Comparison of ENCODE assay signal across 24 cellular contexts in genomic region chr13:77760893-77761292, GRCh38.
A peak's percentile ranks its signal among the peaks of the same experiment; 100 is the strongest.
DNase-seq lines count a peak whose midpoint lies in the region; ATAC-seq and TF ChIP-seq lines count a peak whose summit lies in the region.
"Had no signal": no experiment of that assay in that cellular context is flagged by ENCODE, and none has a peak within 500 bp of the region (broad histone marks: within the 10 kb centered on the region; RNA-seq: fewer than 3 reads in every experiment).

No MANE protein-coding gene starts in this region.

- CTCF ChIA-PET in activated naive CD4-positive, alpha-beta T cell treated with anti-CD3 and anti-CD28 coated beads, Interleukin-2, amount 10 ng/mL, durations not matched to agents 7 days and 5 days (lab: Charles Lee) = interaction anchor here (1.0 to 1.1 kb wide), 2 partner anchors 9 to 13 kb away, joined by 3 read pairs; no protein-coding TSS in a partner anchor

- TF ChIP-seq CTCF in glutamatergic neuron (IDR thresholded peaks at IDR 0.05; ENCODE audit: partially characterized antibody, unreplicated experiment) = no peak
- TF ChIP-seq CTCF in lung (IDR thresholded peaks at IDR 0.05; ENCODE audit: control extremely low read depth, extremely low read depth) = no peak
- no peak for TF ChIP-seq CTCF in upper lobe of right lung (IDR thresholded peaks at IDR 0.05)
- no peak for TF ChIP-seq CTCF in heart right ventricle (IDR thresholded peaks at IDR 0.05)

- no peaks in the 10 kb centered on the region for H3K9me3 ChIP-seq in lung (ENCODE audit: control insufficient read depth in 2 of 2, insufficient read depth in 1 of 2, low read length in 1 of 2)
- no peaks in the 10 kb centered on the region for H3K9me3 ChIP-seq in upper lobe of right lung
- H3K9me3 ChIP-seq in heart right ventricle = peaks cover 0 to 11% (median 0%) of the 10 kb centered on the region in 11 donors

- intact Hi-C loops in upper lobe of right lung (cut with DNase I) (no loop called here), heart right ventricle (cut with DNase I) (no loop called here)

- peak overlapping the region; percentile 77 for H3K27ac Mint-ChIP-seq in activated naive CD4-positive, alpha-beta T cell treated with anti-CD3 and anti-CD28 coated beads, Interleukin-2, amount 50 U/mL, for 24 hours
- H3K27ac Mint-ChIP-seq in activated naive CD4-positive, alpha-beta T cell treated with anti-CD3 and anti-CD28 coated beads, Interleukin-2, amount 10 ng/mL, durations not matched to agents 7 days and 5 days = no peak overlapping the region
- H3K27ac Mint-ChIP-seq in glutamatergic neuron (ENCODE audit: unreplicated experiment) = peak overlapping the region; percentile 7
- H3K27ac Mint-ChIP-seq: CD4-positive, alpha-beta T cell had no signal

- H3K27ac ChIP-seq in lung (ENCODE audit: low read depth in 1 of 2, low read length in 1 of 2) = no peak overlapping the region
- H3K27ac ChIP-seq in upper lobe of right lung = no peak overlapping the region
- no peak overlapping the region for H3K27ac ChIP-seq in heart right ventricle
- H3K27ac ChIP-seq: 22Rv1, BLaER1, HL-60 had no signal

- no peaks in the 10 kb centered on the region for H3K27me3 Mint-ChIP-seq in activated naive CD4-positive, alpha-beta T cell treated with anti-CD3 and anti-CD28 coated beads, Interleukin-2, amount 50 U/mL, for 24 hours
- H3K27me3 Mint-ChIP-seq in activated naive CD4-positive, alpha-beta T cell treated with anti-CD3 and anti-CD28 coated beads, Interleukin-2, amount 10 ng/mL, durations not matched to agents 7 days and 5 days = no peaks in the 10 kb centered on the region
- H3K27me3 Mint-ChIP-seq in glutamatergic neuron (ENCODE audit: unreplicated experiment) = peaks cover 2% of the 10 kb centered on the region
- H3K27me3 Mint-ChIP-seq: CD4-positive, alpha-beta T cell had no signal

- no peak overlapping the region for H3K4me3 Mint-ChIP-seq in activated naive CD4-positive, alpha-beta T cell treated with anti-CD3 and anti-CD28 coated beads, Interleukin-2, amount 50 U/mL, for 24 hours
- no peak overlapping the region for H3K4me3 Mint-ChIP-seq in activated naive CD4-positive, alpha-beta T cell treated with anti-CD3 and anti-CD28 coated beads, Interleukin-2, amount 10 ng/mL, durations not matched to agents 7 days and 5 days
- H3K4me3 Mint-ChIP-seq in glutamatergic neuron (ENCODE audit: unreplicated experiment) = no peak overlapping the region
- H3K4me3 Mint-ChIP-seq: CD4-positive, alpha-beta T cell had no signal

- no peaks in the 10 kb centered on the region for H3K9me3 Mint-ChIP-seq in activated naive CD4-positive, alpha-beta T cell treated with anti-CD3 and anti-CD28 coated beads, Interleukin-2, amount 50 U/mL, for 24 hours
- H3K9me3 Mint-ChIP-seq in activated naive CD4-positive, alpha-beta T cell treated with anti-CD3 and anti-CD28 coated beads, Interleukin-2, amount 10 ng/mL, durations not matched to agents 7 days and 5 days = peaks cover 2% of the 10 kb centered on the region
- H3K9me3 Mint-ChIP-seq in glutamatergic neuron (ENCODE audit: unreplicated experiment) = peaks cover 16% of the 10 kb centered on the region
- H3K9me3 Mint-ChIP-seq: CD4-positive, alpha-beta T cell had no signal

- H3K4me1 ChIP-seq in lung (ENCODE audit: control insufficient read depth in 2 of 2, insufficient read depth in 2 of 2, low read length in 2 of 2) (no peaks in the 10 kb centered on the region), upper lobe of right lung (no peaks in the 10 kb centered on the region), heart right ventricle (no peaks in the 10 kb centered on the region)

- no peaks in the 10 kb centered on the region for H3K27me3 ChIP-seq in lung (ENCODE audit: control insufficient read depth, insufficient read depth)
- no peaks in the 10 kb centered on the region for H3K27me3 ChIP-seq in upper lobe of right lung
- no peaks in the 10 kb centered on the region for H3K27me3 ChIP-seq in heart right ventricle
- H3K27me3 ChIP-seq: BLaER1 had no signal

- 68 to 78% methylated on average over 8 of the region's 8 CpGs for WGBS in lung, 2 donors
- 75 to 79% methylated on average over 8 of the region's 8 CpGs for WGBS in heart right ventricle, 2 donors

- peak; percentile 53 for ATAC-seq in lung (ENCODE audit: insufficient read depth, low FRiP score)
- ATAC-seq in upper lobe of right lung = peak; percentile 85
- no peak for ATAC-seq in heart right ventricle
- ATAC-seq in SK-N-SH treated with all-trans-retinoic acid at 6 μM for 48 hours = no peak

- H3K4me1 Mint-ChIP-seq in activated naive CD4-positive, alpha-beta T cell treated with anti-CD3 and anti-CD28 coated beads, Interleukin-2, amount 50 U/mL, for 24 hours = peaks cover 15% of the 10 kb centered on the region
- H3K4me1 Mint-ChIP-seq in activated naive CD4-positive, alpha-beta T cell treated with anti-CD3 and anti-CD28 coated beads, Interleukin-2, amount 10 ng/mL, durations not matched to agents 7 days and 5 days = no peaks in the 10 kb centered on the region
- no peaks in the 10 kb centered on the region for H3K4me1 Mint-ChIP-seq in glutamatergic neuron (ENCODE audit: low read depth, unreplicated experiment)

- no peak for DNase-seq in activated naive CD4-positive, alpha-beta T cell treated with anti-CD3 and anti-CD28 coated beads, Interleukin-2, amount 10 ng/mL, durations not matched to agents 7 days and 5 days
- DNase-seq in glutamatergic neuron = no peak
- no peak for DNase-seq in lung (ENCODE audit: low spot score)
- no peak for DNase-seq in upper lobe of right lung
- no peak for DNase-seq in heart right ventricle
- no peak for DNase-seq in NCI-H774 (lab: John Stamatoyannopoulos, UW)
- DNase-seq: ACHN; CD4-positive, alpha-beta T cell; COR-L47; DMS 273 treated with DMSO at 0.1 percent for 48 hours; DND-41; KBM-7; NCI-H1105; NCI-H146; NCI-H2029; NCI-H2227 treated with DMSO at 0.1 percent for 48 hours; NCI-H524; NCI-H82; SHP77 had no signal

- H3K36me3 ChIP-seq in lung (ENCODE audit: control insufficient read depth in 2 of 2, insufficient read depth in 2 of 2, low read length in 2 of 2) (peaks cover 0 to 2% of the 10 kb centered on the region in 2 donors), upper lobe of right lung (no peaks in the 10 kb centered on the region), heart right ventricle (peaks cover 0 to 25% (median 0%) of the 10 kb centered on the region in 9 donors)

- H3K36me3 Mint-ChIP-seq in activated naive CD4-positive, alpha-beta T cell treated with anti-CD3 and anti-CD28 coated beads, Interleukin-2, amount 50 U/mL, for 24 hours = peaks cover 45% of the 10 kb centered on the region
- H3K36me3 Mint-ChIP-seq in activated naive CD4-positive, alpha-beta T cell treated with anti-CD3 and anti-CD28 coated beads, Interleukin-2, amount 10 ng/mL, durations not matched to agents 7 days and 5 days = peaks cover 40% of the 10 kb centered on the region
- H3K36me3 Mint-ChIP-seq in glutamatergic neuron (ENCODE audit: unreplicated experiment) = peaks cover 24% of the 10 kb centered on the region

- no peak overlapping the region for H3K4me3 ChIP-seq in lung
- H3K4me3 ChIP-seq in upper lobe of right lung = no peak overlapping the region
- no peak overlapping the region for H3K4me3 ChIP-seq in heart right ventricle
- H3K4me3 ChIP-seq: BLaER1 had no signal

TF ChIP-seq in SK-N-SH treated with all-trans-retinoic acid at 6 μM for 48 hours, 23 proteins besides CTCF, POLR2A, EP300 and RAD21 (continues in another document):
- TF ChIP-seq ESRRG (CRISPR knock-in tag; IDR thresholded peaks at IDR 0.05) (no peak), ZFP30 (CRISPR knock-in tag; IDR thresholded peaks at IDR 0.05) (no peak), ARNTL (CRISPR knock-in tag; IDR thresholded peaks at IDR 0.05; ENCODE audit: borderline replicate concordance, low read depth) (no peak), PATZ1 (CRISPR knock-in tag; IDR thresholded peaks at IDR 0.05; ENCODE audit: borderline replicate concordance) (no peak), POU6F1 (CRISPR knock-in tag; IDR thresholded peaks at IDR 0.05; ENCODE audit: borderline replicate concordance, low read depth) (no peak)

Comparison
In these comparisons a context has a peak if more than half of its experiments do, and no peak if none do; other contexts are left out.
1. ATAC-seq: peak in lung (single experiment) and upper lobe of right lung (single experiment); none in heart right ventricle (0 of 8) and SK-N-SH treated with all-trans-retinoic acid at 6 μM for 48 hours (single experiment).